ENCODE assay signal across 8 cellular contexts in the genomic region with DNA sequence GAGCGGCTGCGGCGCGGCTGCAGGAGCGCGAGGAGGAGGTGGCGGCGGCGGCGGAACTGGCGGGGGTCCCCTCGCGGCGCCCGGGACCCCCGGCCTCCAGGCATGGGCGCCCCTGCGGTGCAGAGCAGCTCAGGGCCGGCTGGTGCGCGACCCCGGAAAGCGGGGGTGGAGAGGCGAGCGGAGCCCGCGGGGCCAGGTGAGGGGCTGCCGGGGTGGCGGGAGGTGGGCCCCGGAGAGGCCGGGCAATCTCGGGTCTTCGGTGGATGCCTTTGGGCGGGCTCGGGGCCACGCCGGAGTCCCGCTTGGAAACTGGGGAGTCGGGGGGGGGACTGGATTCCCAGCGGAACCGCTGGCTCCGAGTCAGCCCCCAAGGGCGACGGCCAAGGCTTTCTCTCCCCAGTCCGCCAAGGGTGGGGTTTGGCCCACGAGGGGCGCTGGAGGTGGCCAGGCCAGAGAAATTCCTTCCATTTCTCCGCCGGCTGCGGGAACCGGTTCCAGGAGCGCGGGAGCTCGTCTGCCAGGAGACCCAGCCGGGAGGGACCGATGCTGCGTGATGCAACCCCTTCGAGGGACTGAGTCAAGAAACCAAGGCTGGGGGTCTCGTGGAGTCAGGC.
DNase-seq lines count a peak whose midpoint lies in the region; FAIRE-seq and TF ChIP-seq lines count a peak whose summit lies in the region.

No MANE protein-coding gene starts in this region.

- no peak for TF ChIP-seq POLR2A in NB4 (IDR thresholded peaks at IDR 0.05; ENCODE audit: extremely low read depth, insufficient read length)

- intact Hi-C loops in dendritic cell treated with granulocyte-macrophage colony-stimulating factor and Interleukin-4, amounts not matched to agents 40 ng/mL and 50 ng/mL, for 4 days (cut with micrococcal nuclease), result no loop called here

- H3K27ac Mint-ChIP-seq in dendritic cell treated with granulocyte-macrophage colony-stimulating factor and Interleukin-4, amounts not matched to agents 40 ng/mL and 50 ng/mL, for 4 days, result peak overlapping the region; percentile 53

- DNase-seq in GM03348 (ENCODE audit: low spot score) (peak; percentile 77), NB4 (ENCODE audit: low read depth) (no peak), midbrain (lab: John Stamatoyannopoulos, UW) (peak; percentile 27), urothelium cell line (ENCODE audit: low spot score) (peak; percentile 60), RPMI8226 (no peak), NCI-H1105 (lab: John Stamatoyannopoulos, UW) (no peak), foreskin melanocyte (no peak)

- H3K36me3 Mint-ChIP-seq in dendritic cell treated with granulocyte-macrophage colony-stimulating factor and Interleukin-4, amounts not matched to agents 40 ng/mL and 50 ng/mL, for 4 days (ENCODE audit: low read depth), result no peaks in the 10 kb centered on the region

- H3K4me3 ChIP-seq in NB4 (ENCODE audit: low read depth, low read length), result peak overlapping the region; percentile 30

- H3K4me1 Mint-ChIP-seq in dendritic cell treated with granulocyte-macrophage colony-stimulating factor and Interleukin-4, amounts not matched to agents 40 ng/mL and 50 ng/mL, for 4 days (ENCODE audit: low read depth), result peaks cover 55% of the 10 kb centered on the region

- no peak for TF ChIP-seq CTCF in NB4 (IDR thresholded peaks at IDR 0.05; ENCODE audit: low read depth, low read length)

- peak overlapping the region; percentile 59 for H3K4me3 Mint-ChIP-seq in dendritic cell treated with granulocyte-macrophage colony-stimulating factor and Interleukin-4, amounts not matched to agents 40 ng/mL and 50 ng/mL, for 4 days

- H3K9me3 Mint-ChIP-seq in dendritic cell treated with granulocyte-macrophage colony-stimulating factor and Interleukin-4, amounts not matched to agents 40 ng/mL and 50 ng/mL, for 4 days, result no peaks in the 10 kb centered on the region

- H3K27me3 Mint-ChIP-seq in dendritic cell treated with granulocyte-macrophage colony-stimulating factor and Interleukin-4, amounts not matched to agents 40 ng/mL and 50 ng/mL, for 4 days, result peaks cover 54% of the 10 kb centered on the region

- no peak for FAIRE-seq in urothelium cell line (lab: Jason Lieb, UNC)

Comparison
In these comparisons a context has a peak if more than half of its experiments do, and no peak if none do; other contexts are left out.
1. DNase-seq: peak in GM03348 (single experiment), midbrain (single experiment) and urothelium cell line (single experiment); none in NB4 (single experiment), RPMI8226 (single experiment), NCI-H1105 (single experiment) and foreskin melanocyte (single experiment).